Comparison of ENCODE assay signal across 10 cellular contexts in the genomic region with DNA sequence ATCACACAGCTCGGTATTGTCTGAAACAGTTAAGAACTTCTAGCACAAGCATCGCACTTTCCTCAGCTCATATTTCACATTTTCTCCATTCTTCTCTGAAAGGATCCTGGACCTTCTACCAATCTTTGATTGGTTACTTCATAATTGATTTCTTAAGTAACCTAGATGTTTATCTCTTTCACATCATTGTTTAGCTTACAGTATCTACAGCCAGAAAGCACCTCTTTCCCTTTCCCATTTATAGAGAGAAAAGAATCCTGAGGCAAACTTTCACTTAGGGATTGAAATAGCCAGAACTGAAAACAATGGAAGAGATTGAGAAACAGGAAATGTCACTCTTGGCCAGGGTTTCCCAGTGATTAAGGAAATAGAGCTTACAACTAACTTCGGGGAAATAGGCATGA. TPM values are rescaled to one million over a fixed set of nuclear protein-coding genes. Genes with fewer than 3 reads are reported as not detected.
A peak's percentile ranks its signal among the peaks of the same experiment; 100 is the strongest.
DNase-seq lines count a peak whose midpoint lies in the region; ATAC-seq, FAIRE-seq and TF ChIP-seq lines count a peak whose summit lies in the region.
"Had no signal": no experiment of that assay in that cellular context is flagged by ENCODE, and none has a peak within 500 bp of the region (broad histone marks: within the 10 kb centered on the region; RNA-seq: fewer than 3 reads in every experiment).

No MANE protein-coding gene starts in this region.

- WGBS in adrenal gland, 4 donors = 34 to 43% (median 38%) methylated on average over 3 of the region's 3 CpGs

- no peak overlapping the region for H3K4me3 ChIP-seq in choroid plexus epithelial cell (ENCODE audit: low read depth, low read length)
- no peak overlapping the region for H3K4me3 ChIP-seq in keratinocyte (ENCODE audit: control insufficient read depth in 2 of 3, extremely low read depth in 1 of 3, insufficient read depth in 2 of 3, low read depth in 1 of 3, low read length in 3 of 3)
- H3K4me3 ChIP-seq in skeletal muscle satellite cell (ENCODE audit: low read length) = no peak overlapping the region
- peak overlapping the region in 1 of 4 donors; percentile 17 for H3K4me3 ChIP-seq in adrenal gland
- H3K4me3 ChIP-seq: HAP-1 had no signal

- H4K20me1 ChIP-seq in keratinocyte (ENCODE audit: control insufficient read depth, extremely low read depth, insufficient read depth, low read length) = no peaks in the 10 kb centered on the region

- H3K9me3 ChIP-seq in keratinocyte (ENCODE audit: control insufficient read depth, low read depth, low read length) (no peaks in the 10 kb centered on the region), skeletal muscle satellite cell (replicated peaks; ENCODE audit: low read length) (no peaks in the 10 kb centered on the region), adrenal gland (replicated peaks in 1 of 3) (no peaks in the 10 kb centered on the region)
- H3K9me3 ChIP-seq: HAP-1 had no signal

- no peaks in the 10 kb centered on the region for H3K79me2 ChIP-seq in keratinocyte (ENCODE audit: control insufficient read depth, insufficient read depth, low read length)

- no peaks in the 10 kb centered on the region for H3K9me1 ChIP-seq in keratinocyte (ENCODE audit: control insufficient read depth, extremely low read depth, insufficient read depth, low read length)

- TF ChIP-seq CTCF in choroid plexus epithelial cell (conservative IDR thresholded peaks at IDR 0.05; ENCODE audit: low read depth, low read length) = no peak
- TF ChIP-seq CTCF in keratinocyte (optimal IDR thresholded peaks at IDR 0.05 in 1 of 3, IDR thresholded peaks at IDR 0.05 in 1 of 3, conservative IDR thresholded peaks at IDR 0.05 in 1 of 3; ENCODE audit: extremely low read depth in 1 of 3, insufficient read depth in 2 of 3, low read length in 3 of 3) = no peak
- no peak for TF ChIP-seq CTCF in adrenal gland (IDR thresholded peaks at IDR 0.05)

- no peak for TF ChIP-seq POLR2A in adrenal gland (IDR thresholded peaks at IDR 0.05)

- intact Hi-C loops in adrenal gland (cut with DNase I) = no loop called here

- H3K27me3 ChIP-seq in keratinocyte (ENCODE audit: control insufficient read depth, extremely low read depth, insufficient read depth, low read length) = no peaks in the 10 kb centered on the region
- H3K27me3 ChIP-seq in skeletal muscle satellite cell (ENCODE audit: control insufficient read depth, insufficient read depth, low read length) = no peaks in the 10 kb centered on the region
- no peaks in the 10 kb centered on the region for H3K27me3 ChIP-seq in adrenal gland

- peak overlapping the region; percentile 33 for H3K4me2 ChIP-seq in keratinocyte (ENCODE audit: control insufficient read depth, extremely low read depth, insufficient read depth, low read depth, low read length)
- H3K4me2 ChIP-seq in skeletal muscle satellite cell (ENCODE audit: low read length) = peak overlapping the region; percentile 44

- no peaks in the 10 kb centered on the region for H3K36me3 ChIP-seq in keratinocyte (ENCODE audit: control insufficient read depth in 2 of 2, extremely low read depth in 1 of 2, insufficient read depth in 2 of 2, low read length in 2 of 2)
- no peaks in the 10 kb centered on the region for H3K36me3 ChIP-seq in skeletal muscle satellite cell (ENCODE audit: insufficient read depth, low read length)
- no peaks in the 10 kb centered on the region for H3K36me3 ChIP-seq in adrenal gland (replicated peaks in 1 of 2)
- H3K36me3 ChIP-seq: HAP-1 had no signal

- H2AFZ ChIP-seq in keratinocyte (ENCODE audit: control insufficient read depth, low read length) = peak overlapping the region; percentile 11

- no peak overlapping the region for H3K9ac ChIP-seq in keratinocyte (ENCODE audit: control insufficient read depth, extremely low read depth, insufficient read depth, low read length)
- no peak overlapping the region for H3K9ac ChIP-seq in skeletal muscle satellite cell (ENCODE audit: low read depth, low read length)

- FAIRE-seq in keratinocyte (lab: Jason Lieb, UNC) = peak; percentile 70

- ATAC-seq in GM19324 (IDR thresholded peaks at IDR 0.05; ENCODE audit: low FRiP score, unreplicated experiment) = no peak

- dilution Hi-C loops in keratinocyte (cut with MboI; ENCODE audit: extremely low pct_ligation_motif_present, low sequenced_read_pairs) = loop anchor here (25.0 kb wide), 1 partner anchor 94 kb away; no protein-coding TSS in a partner anchor

- H3K27ac ChIP-seq in keratinocyte (ENCODE audit: control insufficient read depth, insufficient read depth, low read length) (no peak overlapping the region), adrenal gland (peak overlapping the region in 2 of 5 donors; percentile 48 to 73)

- DNase-seq in HCEC 1CT (peak; percentile 59), choroid plexus epithelial cell (ENCODE audit: low read depth) (peak; percentile 74), keratinocyte (ENCODE audit: low read depth, low spot score) (no peak), NCI-H82 (lab: John Stamatoyannopoulos, UW) (no peak), adrenal gland (no peak)
- DNase-seq in effector CD8-positive, alpha-beta T cell (lab: John Stamatoyannopoulos, UW) = no peak
- DNase-seq: NCI-H2171 had no signal

- peaks cover 11% of the 10 kb centered on the region for H3K4me1 ChIP-seq in keratinocyte (ENCODE audit: control insufficient read depth, extremely low read depth, insufficient read depth, low read length)
- H3K4me1 ChIP-seq in skeletal muscle satellite cell (ENCODE audit: control insufficient read depth, insufficient read depth, low read length) = peaks cover 6% of the 10 kb centered on the region
- no peaks in the 10 kb centered on the region for H3K4me1 ChIP-seq in adrenal gland (replicated peaks in 1 of 2)

RNA-seq across cellular contexts. Expression of gene IL33, which starts 2.5 kb away (rescaled TPM):
- 1.6 to 33.2 TPM (median 7.8 TPM) in 3 replicates for polyA plus RNA-seq in keratinocyte
- polyA plus RNA-seq in keratinocyte (2011; ENCODE audit: low read depth) = 2.1 TPM
- 9.0 and 11.3 TPM in 2 replicates for polyA plus RNA-seq in keratinocyte (2011; cell fraction: cytosol; rRNA removed)
- 10.5 and 12.4 TPM in 2 replicates for polyA plus RNA-seq in keratinocyte (2011; cell fraction: nucleus; rRNA removed)
- 0.93 and 1.3 TPM in 2 replicates for polyA plus RNA-seq in keratinocyte (2012; ENCODE audit: low replicate concordance)
- polyA minus RNA-seq in keratinocyte = 0.46 to 9.1 TPM (median 3.3 TPM) in 3 replicates
- polyA minus RNA-seq in keratinocyte (2011; cell fraction: cytosol; rRNA and poly(A)+ RNA removed) = 3.1 TPM
- polyA minus RNA-seq in keratinocyte (2011; cell fraction: nucleus; rRNA and poly(A)+ RNA removed) = 2.4 and 6.1 TPM in 2 replicates
- 8.4 and 13.3 TPM in 2 replicates for total RNA-seq in skeletal muscle satellite cell (2012; rRNA removed)
- total RNA-seq in adrenal gland = 10 to 100 TPM; 18.2 to 54.3 (median 26.0) TPM
- 10 to 100 TPM; 19.3 to 32.2 (median 19.9) TPM for polyA plus RNA-seq in adrenal gland

Comparison
In these comparisons a context has a peak if more than half of its experiments do, and no peak if none do; other contexts are left out.
1. DNase-seq: peak in HCEC 1CT (single experiment) and choroid plexus epithelial cell (single experiment); none in keratinocyte (single experiment), NCI-H82 (single experiment), effector CD8-positive, alpha-beta T cell (single experiment) and adrenal gland (0 of 7).